Comparison of ENCODE assay signal across 26 cellular contexts in genomic region chr12:118685983-118686607, GRCh38.
"Had no signal": no experiment of that assay in that cellular context is flagged by ENCODE, and none has a peak within 500 bp of the region (broad histone marks: within the 10 kb centered on the region; RNA-seq: fewer than 3 reads in every experiment).

No MANE protein-coding gene starts in this region.

- DNase-seq: activated B cell treated with CpG ODN at 0.5 μM for 24 hours; activated CD4-positive, alpha-beta T cell treated with anti-CD3 and anti-CD28 coated beads for 36 hours; activated CD4-positive, alpha-beta T cell treated with anti-CD3 and anti-CD28 coated beads, Interleukin-2, amount 50 U/mL, for 48 hours; activated CD8-positive, alpha-beta memory T cell treated with anti-CD3 and anti-CD28 coated beads, Interleukin-2, amount 50 U/mL, for 48 hours; activated naive CD4-positive, alpha-beta T cell; activated T-cell treated with anti-CD3 and anti-CD28 coated beads, Interleukin-2, amount 50 U/mL, for 4 hours; adrenal gland; brain microvascular endothelial cell; caudate nucleus; dermis blood vessel endothelial cell; effector CD8-positive, alpha-beta T cell; foreskin melanocyte; glutamatergic neuron; hippocampal formation; mesenchymal stem cell; naive thymus-derived CD4-positive, alpha-beta T cell; posterior cingulate gyrus; stimulated activated CD4-positive, alpha-beta T cell treated with anti-CD3 and anti-CD28 coated beads, Interleukin-12 subunit alpha, Interleukin-12 subunit beta, amount 100 ng/mL, for 4 hours; substantia nigra; T-helper 1 cell; thyroid gland had no signal

- H3K9me3 Mint-ChIP-seq: activated T-helper 2 cell treated with anti-CD3 and anti-CD28 coated beads, Interferon-gamma antibody, Interleukin-2, Interleukin-4, amounts not matched to agents 10 μg/mL and 5 μg/mL and 100 μg/mL, durations not matched to agents 14 hours and 24 hours and 36 hours had no signal

- H3K4me1 ChIP-seq: adrenal gland, ascending aorta, thyroid gland had no signal

- H3K4me3 ChIP-seq: adrenal gland, ascending aorta, neural progenitor cell, thyroid gland had no signal

- H3K27ac Mint-ChIP-seq: activated B cell treated with CpG ODN at 0.5 μM for 24 hours; activated CD4-positive, alpha-beta T cell treated with anti-CD3 and anti-CD28 coated beads for 36 hours; activated naive CD8-positive, alpha-beta T cell; activated T-helper 2 cell treated with anti-CD3 and anti-CD28 coated beads, Interferon-gamma antibody, Interleukin-2, Interleukin-4, amounts not matched to agents 10 μg/mL and 5 μg/mL and 100 μg/mL, durations not matched to agents 14 hours and 24 hours and 36 hours; naive thymus-derived CD4-positive, alpha-beta T cell; neural progenitor cell; stimulated activated naive CD8-positive, alpha-beta T cell treated with anti-CD3 and anti-CD28 coated beads, Interleukin-15, Interleukin-2, amounts not matched to agents 100 ng/mL and 50 ng/mL, for 24 hours had no signal

- H3K9ac ChIP-seq: neural progenitor cell had no signal

- H3K27me3 ChIP-seq: adrenal gland, ascending aorta, brain microvascular endothelial cell, neural progenitor cell, thyroid gland had no signal

- H3K36me3 Mint-ChIP-seq: activated naive CD8-positive, alpha-beta T cell; neural progenitor cell had no signal

- H3K27ac ChIP-seq: adrenal gland, ascending aorta, brain microvascular endothelial cell, neural progenitor cell, thyroid gland had no signal

- H3K36me3 ChIP-seq: adrenal gland, ascending aorta, brain microvascular endothelial cell, neural progenitor cell, thyroid gland had no signal

- H3K9me3 ChIP-seq: adrenal gland, ascending aorta, thyroid gland had no signal

- H3K27me3 Mint-ChIP-seq: activated B cell treated with CpG ODN at 0.5 μM for 24 hours; activated CD4-positive, alpha-beta T cell treated with anti-CD3 and anti-CD28 coated beads for 36 hours; stimulated activated naive CD8-positive, alpha-beta T cell treated with anti-CD3 and anti-CD28 coated beads, Interleukin-15, Interleukin-2, amounts not matched to agents 100 ng/mL and 50 ng/mL, for 24 hours had no signal

- H3K4me3 Mint-ChIP-seq: activated B cell treated with CpG ODN at 0.5 μM for 24 hours; activated CD4-positive, alpha-beta T cell treated with anti-CD3 and anti-CD28 coated beads for 36 hours; activated naive CD8-positive, alpha-beta T cell; activated T-cell treated with anti-CD3 and anti-CD28 coated beads, Interleukin-2, amount 50 U/mL, for 4 hours; naive thymus-derived CD4-positive, alpha-beta T cell; neural progenitor cell; stimulated activated naive CD8-positive, alpha-beta T cell treated with anti-CD3 and anti-CD28 coated beads, Interleukin-15, Interleukin-2, amounts not matched to agents 100 ng/mL and 50 ng/mL, for 24 hours had no signal

- H3K4me1 Mint-ChIP-seq: activated CD4-positive, alpha-beta T cell treated with anti-CD3 and anti-CD28 coated beads for 36 hours; naive thymus-derived CD4-positive, alpha-beta T cell had no signal
